Comparison of ENCODE assay signal across 11 cellular contexts in genomic region chr4:78704981-78705757, GRCh38.
DNase-seq lines count a peak whose midpoint lies in the region; ATAC-seq and TF ChIP-seq lines count a peak whose summit lies in the region.
"Had no signal": no experiment of that assay in that cellular context is flagged by ENCODE, and none has a peak within 500 bp of the region (broad histone marks: within the 10 kb centered on the region; RNA-seq: fewer than 3 reads in every experiment).

No MANE protein-coding gene starts in this region.

- H3K4me2 ChIP-seq in osteoblast (ENCODE audit: insufficient read depth, low read length), result no peak overlapping the region

- no peak overlapping the region for H3K27ac ChIP-seq in osteoblast (ENCODE audit: low read depth, low read length)
- H3K27ac ChIP-seq in lower lobe of right lung, result no peak overlapping the region

- DNase-seq in COR-L47 (lab: John Stamatoyannopoulos, UW) (peak; percentile 25), NCI-H69 (lab: John Stamatoyannopoulos, UW) (peak; percentile 72), epithelial cell of esophagus (ENCODE audit: low read depth) (peak; percentile 94), osteoblast (ENCODE audit: insufficient read length, low spot score, missing footprints) (peak; percentile 75), COLO668 (lab: John Stamatoyannopoulos, UW; ENCODE audit: unreplicated experiment) (no peak), NCI-H146 treated with DMSO at 0.1 percent for 48 hours (lab: John Stamatoyannopoulos, UW; ENCODE audit: unreplicated experiment) (no peak), lower lobe of right lung (no peak)
- DNase-seq in naive thymus-derived CD8-positive, alpha-beta T cell, result no peak
- DNase-seq: activated effector memory CD4-positive, alpha-beta T cell treated with anti-CD3 and anti-CD28 coated beads, Interleukin-2, amount 50 U/mL, for 16 hours; esophagus squamous epithelium; NCI-H446 had no signal

- peaks cover 5% of the 10 kb centered on the region for H3K4me1 ChIP-seq in osteoblast (ENCODE audit: insufficient read depth, low read length)
- no peaks in the 10 kb centered on the region for H3K4me1 ChIP-seq in lower lobe of right lung

- H4K20me1 ChIP-seq in osteoblast (ENCODE audit: insufficient read depth, low read length), result no peaks in the 10 kb centered on the region

- H3K9me3 ChIP-seq in osteoblast (ENCODE audit: low read depth, low read length) (no peaks in the 10 kb centered on the region), lower lobe of right lung (peaks cover 4% of the 10 kb centered on the region)

- no peak for ATAC-seq in lower lobe of right lung
- ATAC-seq in naive thymus-derived CD8-positive, alpha-beta T cell, result no peak

- peaks cover 0 to 20% (median 12%) of the 10 kb centered on the region in 3 donors for H3K36me3 Mint-ChIP-seq in naive thymus-derived CD8-positive, alpha-beta T cell

- peaks cover 0 to 24% (median 18%) of the 10 kb centered on the region in 9 donors for H3K9me3 Mint-ChIP-seq in naive thymus-derived CD8-positive, alpha-beta T cell

- H3K4me1 Mint-ChIP-seq in naive thymus-derived CD8-positive, alpha-beta T cell, result peaks cover 0 to 10% (median 0%) of the 10 kb centered on the region in 4 donors

- H3K4me3 ChIP-seq in epithelial cell of esophagus (ENCODE audit: low read length) (no peak overlapping the region), osteoblast (ENCODE audit: insufficient read depth, low read length) (no peak overlapping the region), lower lobe of right lung (no peak overlapping the region)
- H3K4me3 ChIP-seq: esophagus squamous epithelium had no signal

- intact Hi-C loops in lower lobe of right lung (cut with DNase I), result no loop called here

- H3K79me2 ChIP-seq in osteoblast (ENCODE audit: insufficient read depth, low read length), result no peaks in the 10 kb centered on the region

- no peak for TF ChIP-seq CTCF in epithelial cell of esophagus (IDR thresholded peaks at IDR 0.05; ENCODE audit: insufficient read depth, low read depth, low read length, missing control alignments)
- TF ChIP-seq CTCF in osteoblast (IDR thresholded peaks at IDR 0.05; ENCODE audit: extremely low read depth, low read depth, low read length), result no peak
- TF ChIP-seq CTCF in lower lobe of right lung (IDR thresholded peaks at IDR 0.05), result no peak

- no peak overlapping the region for H3K27ac Mint-ChIP-seq in naive thymus-derived CD8-positive, alpha-beta T cell

- POLR2A ChIA-PET in naive thymus-derived CD8-positive, alpha-beta T cell (lab: Charles Lee), result no interaction called here

- no peaks in the 10 kb centered on the region for H3K27me3 ChIP-seq in osteoblast (ENCODE audit: insufficient read depth, low read length)
- H3K27me3 ChIP-seq in lower lobe of right lung (ENCODE audit: low read depth), result no peaks in the 10 kb centered on the region
- H3K27me3 ChIP-seq: esophagus squamous epithelium had no signal

- peak overlapping the region; percentile 25 for H2AFZ ChIP-seq in osteoblast (ENCODE audit: low read length)

- H3K36me3 ChIP-seq in osteoblast (ENCODE audit: insufficient read depth, low read length) (no peaks in the 10 kb centered on the region), lower lobe of right lung (no peaks in the 10 kb centered on the region)
- H3K36me3 ChIP-seq: esophagus squamous epithelium had no signal

- H3K27me3 Mint-ChIP-seq in naive thymus-derived CD8-positive, alpha-beta T cell, result no peaks in the 10 kb centered on the region

- no peak overlapping the region for H3K4me3 Mint-ChIP-seq in naive thymus-derived CD8-positive, alpha-beta T cell

Comparison
In these comparisons a context has a peak if more than half of its experiments do, and no peak if none do; other contexts are left out.
1. DNase-seq: peak in COR-L47 (single experiment), NCI-H69 (single experiment), epithelial cell of esophagus (single experiment) and osteoblast (single experiment); none in COLO668 (single experiment), NCI-H146 treated with DMSO at 0.1 percent for 48 hours (single experiment), lower lobe of right lung (single experiment) and naive thymus-derived CD8-positive, alpha-beta T cell (0 of 10).